8 cellular contexts compared by ENCODE assay signal in the genomic region with DNA sequence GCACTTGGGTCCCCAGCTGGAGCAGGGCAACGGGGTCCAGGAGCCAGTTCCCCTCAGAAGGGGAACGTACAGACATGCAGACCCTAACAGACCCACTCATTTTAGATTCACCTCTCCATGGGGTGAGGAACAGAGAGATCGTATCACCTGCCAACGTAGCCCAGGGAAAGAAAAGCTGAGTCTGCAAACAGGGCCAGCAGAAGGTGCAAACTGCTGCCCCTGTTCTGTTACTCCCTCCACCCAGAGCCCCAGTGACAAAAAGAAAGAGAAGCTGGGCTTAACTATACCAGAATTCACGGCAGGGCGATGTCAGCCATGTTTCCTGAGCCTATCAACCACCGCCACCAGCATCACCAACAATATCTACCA. TPM values are rescaled to one million over a fixed set of nuclear protein-coding genes. Genes with fewer than 3 reads are reported as not detected.
DNase-seq lines count a peak whose midpoint lies in the region; ATAC-seq and TF ChIP-seq lines count a peak whose summit lies in the region.

No MANE protein-coding gene starts in this region.

- H3K4me3 Mint-ChIP-seq in CD4-positive, alpha-beta memory T cell = peak overlapping the region in 7 of 8 donors; percentile 77 to 93 (median 89)

- H3K27ac Mint-ChIP-seq in CD4-positive, alpha-beta memory T cell = peak overlapping the region; percentile 92 to 98 (median 97)

- no peaks in the 10 kb centered on the region for H3K9me3 ChIP-seq in CD4-positive, alpha-beta memory T cell (ENCODE audit: control insufficient read depth in 1 of 2, low read length in 2 of 2)
- H3K9me3 ChIP-seq in RWPE2 (ENCODE audit: severe bottlenecking) (no peaks in the 10 kb centered on the region), parathyroid adenoma (ENCODE audit: control insufficient read depth, low read length) (no peaks in the 10 kb centered on the region)

- peaks cover 0 to 3% (median 0%) of the 10 kb centered on the region in 8 donors for H3K9me3 Mint-ChIP-seq in CD4-positive, alpha-beta memory T cell

- peaks cover 20% of the 10 kb centered on the region for H3K4me1 ChIP-seq in CD4-positive, alpha-beta memory T cell (ENCODE audit: insufficient read depth, low read length)
- H3K4me1 ChIP-seq in RWPE2 (ENCODE audit: insufficient read depth, poor library complexity, severe bottlenecking) (peaks cover 8% of the 10 kb centered on the region), parathyroid adenoma (peaks cover 19% of the 10 kb centered on the region)

- H3K27ac ChIP-seq in CD4-positive, alpha-beta memory T cell (ENCODE audit: low read depth, low read length) = peak overlapping the region; percentile 89
- H3K27ac ChIP-seq in RWPE2 (ENCODE audit: poor library complexity, severe bottlenecking) (peak overlapping the region; percentile 20), parathyroid adenoma (peak overlapping the region; percentile 31)

- POLR2A ChIA-PET in CD4-positive, alpha-beta memory T cell (lab: Charles Lee; ENCODE audit: partially characterized antibody) = interaction anchor here (0.7 to 3.3 kb wide), 22 partner anchors 9 to 782 kb away, joined by 3 to 70 read pairs (median 5); a partner anchor contains a TSS

- no peak overlapping the region for H3K9ac ChIP-seq in parathyroid adenoma

- H3K4me3 ChIP-seq in CD4-positive, alpha-beta memory T cell (ENCODE audit: low read length in 2 of 2) = peak overlapping the region in 1 of 2 donors; percentile 55
- H3K4me3 ChIP-seq in RWPE2 (ENCODE audit: severe bottlenecking) (no peak overlapping the region), epithelial cell of proximal tubule (ENCODE audit: low read depth, low read length) (peak overlapping the region; percentile 95), parathyroid adenoma (ENCODE audit: low read depth, low read length) (peak overlapping the region; percentile 74)

- H2AFZ ChIP-seq in parathyroid adenoma = peak overlapping the region; percentile 79

- peaks cover 22 to 42% (median 36%) of the 10 kb centered on the region in 4 donors for H3K4me1 Mint-ChIP-seq in CD4-positive, alpha-beta memory T cell

- peaks cover 1 to 3% of the 10 kb centered on the region in 2 donors for H3K27me3 Mint-ChIP-seq in CD4-positive, alpha-beta memory T cell

- CTCF ChIA-PET in CD4-positive, alpha-beta memory T cell (lab: Charles Lee; ENCODE audit: partially characterized antibody) = interaction anchor here (0.6 to 5.2 kb wide), 29 partner anchors 9 to 1304 kb away, joined by 3 to 76 read pairs (median 4); a partner anchor contains a TSS

- DNase-seq in CD4-positive, alpha-beta memory T cell = no peak
- DNase-seq in RWPE2 (ENCODE audit: low spot score) = no peak
- no peak for DNase-seq in epithelial cell of proximal tubule (ENCODE audit: low read depth)
- no peak for DNase-seq in NCI-H2029 (lab: John Stamatoyannopoulos, UW)
- DNase-seq in KG1 (lab: John Stamatoyannopoulos, UW) = no peak

- peak overlapping the region; percentile 96 for H3K4me2 ChIP-seq in parathyroid adenoma (ENCODE audit: low read length)

- ATAC-seq in RWPE2 (ENCODE audit: low read depth) (no peak), GM21381 (IDR thresholded peaks at IDR 0.05; ENCODE audit: unreplicated experiment) (no peak), GM18909 (IDR thresholded peaks at IDR 0.05; ENCODE audit: poor library complexity, unreplicated experiment) (no peak)

- TF ChIP-seq CTCF in RWPE2 (IDR thresholded peaks at IDR 0.05; ENCODE audit: poor library complexity, severe bottlenecking) (no peak), epithelial cell of proximal tubule (conservative IDR thresholded peaks at IDR 0.05; ENCODE audit: low read depth, low read length) (no peak), parathyroid adenoma (IDR thresholded peaks at IDR 0.05) (no peak)

- H3K36me3 Mint-ChIP-seq in CD4-positive, alpha-beta memory T cell = peaks cover 0 to 8% of the 10 kb centered on the region in 2 donors

- H3K27me3 ChIP-seq in CD4-positive, alpha-beta memory T cell (ENCODE audit: insufficient read depth, low read length) = no peaks in the 10 kb centered on the region
- H3K27me3 ChIP-seq in RWPE2 (ENCODE audit: insufficient read depth, poor library complexity, severe bottlenecking) (no peaks in the 10 kb centered on the region), parathyroid adenoma (ENCODE audit: control insufficient read depth, insufficient read depth, low read length) (no peaks in the 10 kb centered on the region)

- H3K36me3 ChIP-seq in CD4-positive, alpha-beta memory T cell (ENCODE audit: insufficient read depth, low read length) = no peaks in the 10 kb centered on the region
- H3K36me3 ChIP-seq in RWPE2 (ENCODE audit: low read depth) = no peaks in the 10 kb centered on the region
- H3K36me3 ChIP-seq in parathyroid adenoma (ENCODE audit: control insufficient read depth, insufficient read depth, low read length) = no peaks in the 10 kb centered on the region

- intact Hi-C loops in CD4-positive, alpha-beta memory T cell (cut with micrococcal nuclease) = loop anchor here (1.0 to 10.0 kb wide), 9 partner anchors 75 to 1304 kb away; a partner anchor contains a TSS

- H3K79me2 ChIP-seq in parathyroid adenoma = peaks cover 10% of the 10 kb centered on the region

RNA-seq across cellular contexts. Expression of a gene that starts 0.8 kb away (rescaled TPM):
- total RNA-seq in CD4-positive, alpha-beta memory T cell = 10 to 100 TPM; 20.1 TPM
- 10 to 100 TPM; 16.7 to 17.5 TPM for polyA plus RNA-seq in CD4-positive, alpha-beta memory T cell
- 11.6 and 14.4 TPM in 2 replicates for total RNA-seq in epithelial cell of proximal tubule

RNA-seq across cellular contexts. Expression of a gene that starts 15.2 kb away (rescaled TPM):
- total RNA-seq in CD4-positive, alpha-beta memory T cell = under 1 TPM; 0.19 to 0.26 TPM
- under 1 TPM; 0.04 to 0.22 TPM for polyA plus RNA-seq in CD4-positive, alpha-beta memory T cell
- not detected in 2 replicates for total RNA-seq in epithelial cell of proximal tubule

Comparison
In these comparisons a context has a peak if more than half of its experiments do, and no peak if none do; other contexts are left out.
1. H3K27ac ChIP-seq: peak in every context shown above with its lines; median percentile 89 in CD4-positive, alpha-beta memory T cell; 31 in parathyroid adenoma; 20 in RWPE2.